Comparison of ENCODE assay signal across 1 cellular context in the genomic region with DNA sequence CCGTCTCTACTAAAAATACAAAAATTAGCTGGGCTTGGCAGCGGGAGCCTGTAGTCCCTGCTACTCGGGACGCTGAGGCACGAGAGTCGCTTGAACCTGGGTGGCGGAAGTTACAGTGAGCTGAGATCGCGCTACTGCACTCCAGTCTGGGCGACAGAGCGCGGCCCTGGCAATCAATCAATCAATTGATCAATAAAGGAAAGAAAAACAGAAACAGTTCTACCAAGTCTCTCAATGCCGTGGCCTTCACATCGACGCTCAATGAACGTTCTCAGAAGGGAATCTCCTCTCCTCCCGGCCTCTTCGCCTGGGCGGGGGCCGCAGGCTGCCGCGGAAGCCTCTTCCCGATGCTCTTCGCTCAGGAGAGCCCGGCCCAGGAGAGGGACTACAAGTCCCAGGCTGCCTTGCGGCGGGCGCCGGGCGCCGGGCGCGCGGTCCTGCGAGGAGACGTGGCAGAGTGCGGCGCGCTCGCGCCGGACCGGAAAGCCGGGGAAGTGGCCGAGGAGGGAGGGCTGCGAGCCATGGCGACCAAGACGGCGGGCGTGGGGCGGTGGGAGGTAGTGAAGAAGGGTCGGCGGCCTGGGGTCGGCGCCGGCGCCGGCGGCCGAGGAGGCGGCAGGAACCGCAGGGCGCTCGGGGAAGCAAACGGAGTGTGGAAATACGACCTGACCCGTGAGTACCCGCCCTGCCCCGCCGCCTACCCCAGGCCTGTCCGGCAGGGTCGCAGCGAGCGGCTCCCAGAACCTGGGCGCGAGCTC.
A peak's percentile ranks its signal among the peaks of the same experiment; 100 is the strongest.
TF ChIP-seq lines count a peak whose summit lies in the region.

A gene with protein sequence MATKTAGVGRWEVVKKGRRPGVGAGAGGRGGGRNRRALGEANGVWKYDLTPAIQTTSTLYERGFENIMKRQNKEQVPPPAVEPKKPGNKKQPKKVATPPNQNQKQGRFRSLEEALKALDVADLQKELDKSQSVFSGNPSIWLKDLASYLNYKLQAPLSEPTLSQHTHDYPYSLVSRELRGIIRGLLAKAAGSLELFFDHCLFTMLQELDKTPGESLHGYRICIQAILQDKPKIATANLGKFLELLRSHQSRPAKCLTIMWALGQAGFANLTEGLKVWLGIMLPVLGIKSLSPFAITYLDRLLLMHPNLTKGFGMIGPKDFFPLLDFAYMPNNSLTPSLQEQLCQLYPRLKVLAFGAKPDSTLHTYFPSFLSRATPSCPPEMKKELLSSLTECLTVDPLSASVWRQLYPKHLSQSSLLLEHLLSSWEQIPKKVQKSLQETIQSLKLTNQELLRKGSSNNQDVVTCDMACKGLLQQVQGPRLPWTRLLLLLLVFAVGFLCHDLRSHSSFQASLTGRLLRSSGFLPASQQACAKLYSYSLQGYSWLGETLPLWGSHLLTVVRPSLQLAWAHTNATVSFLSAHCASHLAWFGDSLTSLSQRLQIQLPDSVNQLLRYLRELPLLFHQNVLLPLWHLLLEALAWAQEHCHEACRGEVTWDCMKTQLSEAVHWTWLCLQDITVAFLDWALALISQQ (plus strand): TSS at position 471 of the 758 bp plus-strand sequence. CDS start 51 bp downstream, at position 522.

TF ChIP-seq in HepG2, 621 proteins besides CTCF, POLR2A, EP300 and RAD21 (continued from another document and continues in another):
- TF ChIP-seq, protein P1, sequence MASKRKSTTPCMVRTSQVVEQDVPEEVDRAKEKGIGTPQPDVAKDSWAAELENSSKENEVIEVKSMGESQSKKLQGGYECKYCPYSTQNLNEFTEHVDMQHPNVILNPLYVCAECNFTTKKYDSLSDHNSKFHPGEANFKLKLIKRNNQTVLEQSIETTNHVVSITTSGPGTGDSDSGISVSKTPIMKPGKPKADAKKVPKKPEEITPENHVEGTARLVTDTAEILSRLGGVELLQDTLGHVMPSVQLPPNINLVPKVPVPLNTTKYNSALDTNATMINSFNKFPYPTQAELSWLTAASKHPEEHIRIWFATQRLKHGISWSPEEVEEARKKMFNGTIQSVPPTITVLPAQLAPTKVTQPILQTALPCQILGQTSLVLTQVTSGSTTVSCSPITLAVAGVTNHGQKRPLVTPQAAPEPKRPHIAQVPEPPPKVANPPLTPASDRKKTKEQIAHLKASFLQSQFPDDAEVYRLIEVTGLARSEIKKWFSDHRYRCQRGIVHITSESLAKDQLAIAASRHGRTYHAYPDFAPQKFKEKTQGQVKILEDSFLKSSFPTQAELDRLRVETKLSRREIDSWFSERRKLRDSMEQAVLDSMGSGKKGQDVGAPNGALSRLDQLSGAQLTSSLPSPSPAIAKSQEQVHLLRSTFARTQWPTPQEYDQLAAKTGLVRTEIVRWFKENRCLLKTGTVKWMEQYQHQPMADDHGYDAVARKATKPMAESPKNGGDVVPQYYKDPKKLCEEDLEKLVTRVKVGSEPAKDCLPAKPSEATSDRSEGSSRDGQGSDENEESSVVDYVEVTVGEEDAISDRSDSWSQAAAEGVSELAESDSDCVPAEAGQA (IDR thresholded peaks at IDR 0.05; ENCODE audit: low read depth), result peak; percentile 78; the same call in 1 of the 2 replicates
- TF ChIP-seq, protein P1 (CRISPR knock-in tag; IDR thresholded peaks at IDR 0.05; ENCODE audit: borderline replicate concordance), result peak; percentile 88; the same call in 1 of the 2 replicates
- TF ChIP-seq ZNF816 (CRISPR knock-in tag; IDR thresholded peaks at IDR 0.05; ENCODE audit: borderline replicate concordance), result peak; percentile 99
- no peak for TF ChIP-seq ZNF30 (CRISPR knock-in tag; IDR thresholded peaks at IDR 0.05)
- peak; percentile 83 for TF ChIP-seq ELF3 (CRISPR knock-in tag; IDR thresholded peaks at IDR 0.05)
- TF ChIP-seq, protein P2, sequence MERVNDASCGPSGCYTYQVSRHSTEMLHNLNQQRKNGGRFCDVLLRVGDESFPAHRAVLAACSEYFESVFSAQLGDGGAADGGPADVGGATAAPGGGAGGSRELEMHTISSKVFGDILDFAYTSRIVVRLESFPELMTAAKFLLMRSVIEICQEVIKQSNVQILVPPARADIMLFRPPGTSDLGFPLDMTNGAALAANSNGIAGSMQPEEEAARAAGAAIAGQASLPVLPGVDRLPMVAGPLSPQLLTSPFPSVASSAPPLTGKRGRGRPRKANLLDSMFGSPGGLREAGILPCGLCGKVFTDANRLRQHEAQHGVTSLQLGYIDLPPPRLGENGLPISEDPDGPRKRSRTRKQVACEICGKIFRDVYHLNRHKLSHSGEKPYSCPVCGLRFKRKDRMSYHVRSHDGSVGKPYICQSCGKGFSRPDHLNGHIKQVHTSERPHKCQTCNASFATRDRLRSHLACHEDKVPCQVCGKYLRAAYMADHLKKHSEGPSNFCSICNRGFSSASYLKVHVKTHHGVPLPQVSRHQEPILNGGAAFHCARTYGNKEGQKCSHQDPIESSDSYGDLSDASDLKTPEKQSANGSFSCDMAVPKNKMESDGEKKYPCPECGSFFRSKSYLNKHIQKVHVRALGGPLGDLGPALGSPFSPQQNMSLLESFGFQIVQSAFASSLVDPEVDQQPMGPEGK (CRISPR knock-in tag; IDR thresholded peaks at IDR 0.05), result peak; percentile 64
- TF ChIP-seq THAP11 (CRISPR knock-in tag; IDR thresholded peaks at IDR 0.05), result peak; percentile 99
- TF ChIP-seq ZNF747 (CRISPR knock-in tag; IDR thresholded peaks at IDR 0.05; ENCODE audit: borderline replicate concordance), result no peak; the same call in 1 of the 2 replicates
- TF ChIP-seq, protein P3, sequence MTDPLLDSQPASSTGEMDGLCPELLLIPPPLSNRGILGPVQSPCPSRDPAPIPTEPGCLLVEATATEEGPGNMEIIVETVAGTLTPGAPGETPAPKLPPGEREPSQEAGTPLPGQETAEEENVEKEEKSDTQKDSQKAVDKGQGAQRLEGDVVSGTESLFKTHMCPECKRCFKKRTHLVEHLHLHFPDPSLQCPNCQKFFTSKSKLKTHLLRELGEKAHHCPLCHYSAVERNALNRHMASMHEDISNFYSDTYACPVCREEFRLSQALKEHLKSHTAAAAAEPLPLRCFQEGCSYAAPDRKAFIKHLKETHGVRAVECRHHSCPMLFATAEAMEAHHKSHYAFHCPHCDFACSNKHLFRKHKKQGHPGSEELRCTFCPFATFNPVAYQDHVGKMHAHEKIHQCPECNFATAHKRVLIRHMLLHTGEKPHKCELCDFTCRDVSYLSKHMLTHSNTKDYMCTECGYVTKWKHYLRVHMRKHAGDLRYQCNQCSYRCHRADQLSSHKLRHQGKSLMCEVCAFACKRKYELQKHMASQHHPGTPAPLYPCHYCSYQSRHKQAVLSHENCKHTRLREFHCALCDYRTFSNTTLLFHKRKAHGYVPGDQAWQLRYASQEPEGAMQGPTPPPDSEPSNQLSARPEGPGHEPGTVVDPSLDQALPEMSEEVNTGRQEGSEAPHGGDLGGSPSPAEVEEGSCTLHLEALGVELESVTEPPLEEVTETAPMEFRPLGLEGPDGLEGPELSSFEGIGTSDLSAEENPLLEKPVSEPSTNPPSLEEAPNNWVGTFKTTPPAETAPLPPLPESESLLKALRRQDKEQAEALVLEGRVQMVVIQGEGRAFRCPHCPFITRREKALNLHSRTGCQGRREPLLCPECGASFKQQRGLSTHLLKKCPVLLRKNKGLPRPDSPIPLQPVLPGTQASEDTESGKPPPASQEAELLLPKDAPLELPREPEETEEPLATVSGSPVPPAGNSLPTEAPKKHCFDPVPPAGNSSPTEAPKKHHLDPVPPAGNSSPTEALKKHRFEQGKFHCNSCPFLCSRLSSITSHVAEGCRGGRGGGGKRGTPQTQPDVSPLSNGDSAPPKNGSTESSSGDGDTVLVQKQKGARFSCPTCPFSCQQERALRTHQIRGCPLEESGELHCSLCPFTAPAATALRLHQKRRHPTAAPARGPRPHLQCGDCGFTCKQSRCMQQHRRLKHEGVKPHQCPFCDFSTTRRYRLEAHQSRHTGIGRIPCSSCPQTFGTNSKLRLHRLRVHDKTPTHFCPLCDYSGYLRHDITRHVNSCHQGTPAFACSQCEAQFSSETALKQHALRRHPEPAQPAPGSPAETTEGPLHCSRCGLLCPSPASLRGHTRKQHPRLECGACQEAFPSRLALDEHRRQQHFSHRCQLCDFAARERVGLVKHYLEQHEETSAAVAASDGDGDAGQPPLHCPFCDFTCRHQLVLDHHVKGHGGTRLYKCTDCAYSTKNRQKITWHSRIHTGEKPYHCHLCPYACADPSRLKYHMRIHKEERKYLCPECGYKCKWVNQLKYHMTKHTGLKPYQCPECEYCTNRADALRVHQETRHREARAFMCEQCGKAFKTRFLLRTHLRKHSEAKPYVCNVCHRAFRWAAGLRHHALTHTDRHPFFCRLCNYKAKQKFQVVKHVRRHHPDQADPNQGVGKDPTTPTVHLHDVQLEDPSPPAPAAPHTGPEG (CRISPR knock-in tag; IDR thresholded peaks at IDR 0.05), result 0 out of 2 replicates have a peak, but pooled peaks have one; percentile 27
- no peak for TF ChIP-seq ZSCAN30 (CRISPR knock-in tag; IDR thresholded peaks at IDR 0.05)
- TF ChIP-seq, protein P4, sequence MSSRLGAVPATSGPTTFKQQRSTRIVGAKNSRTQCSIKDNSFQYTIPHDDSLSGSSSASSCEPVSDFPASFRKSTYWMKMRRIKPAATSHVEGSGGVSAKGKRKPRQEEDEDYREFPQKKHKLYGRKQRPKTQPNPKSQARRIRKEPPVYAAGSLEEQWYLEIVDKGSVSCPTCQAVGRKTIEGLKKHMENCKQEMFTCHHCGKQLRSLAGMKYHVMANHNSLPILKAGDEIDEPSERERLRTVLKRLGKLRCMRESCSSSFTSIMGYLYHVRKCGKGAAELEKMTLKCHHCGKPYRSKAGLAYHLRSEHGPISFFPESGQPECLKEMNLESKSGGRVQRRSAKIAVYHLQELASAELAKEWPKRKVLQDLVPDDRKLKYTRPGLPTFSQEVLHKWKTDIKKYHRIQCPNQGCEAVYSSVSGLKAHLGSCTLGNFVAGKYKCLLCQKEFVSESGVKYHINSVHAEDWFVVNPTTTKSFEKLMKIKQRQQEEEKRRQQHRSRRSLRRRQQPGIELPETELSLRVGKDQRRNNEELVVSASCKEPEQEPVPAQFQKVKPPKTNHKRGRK (CRISPR knock-in tag; IDR thresholded peaks at IDR 0.05), result no peak
- TF ChIP-seq, protein P5, sequence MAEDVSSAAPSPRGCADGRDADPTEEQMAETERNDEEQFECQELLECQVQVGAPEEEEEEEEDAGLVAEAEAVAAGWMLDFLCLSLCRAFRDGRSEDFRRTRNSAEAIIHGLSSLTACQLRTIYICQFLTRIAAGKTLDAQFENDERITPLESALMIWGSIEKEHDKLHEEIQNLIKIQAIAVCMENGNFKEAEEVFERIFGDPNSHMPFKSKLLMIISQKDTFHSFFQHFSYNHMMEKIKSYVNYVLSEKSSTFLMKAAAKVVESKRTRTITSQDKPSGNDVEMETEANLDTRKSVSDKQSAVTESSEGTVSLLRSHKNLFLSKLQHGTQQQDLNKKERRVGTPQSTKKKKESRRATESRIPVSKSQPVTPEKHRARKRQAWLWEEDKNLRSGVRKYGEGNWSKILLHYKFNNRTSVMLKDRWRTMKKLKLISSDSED (CRISPR knock-in tag; IDR thresholded peaks at IDR 0.05), result no peak
- TF ChIP-seq MZF1 (CRISPR knock-in tag; IDR thresholded peaks at IDR 0.05; ENCODE audit: borderline replicate concordance), result no peak
- no peak for TF ChIP-seq MAFF (IDR thresholded peaks at IDR 0.05; ENCODE audit: low read depth, low read length)
- TF ChIP-seq RBM39 (IDR thresholded peaks at IDR 0.05; ENCODE audit: low read depth, low read length, poor library complexity, severe bottlenecking), result peak; percentile 91
- TF ChIP-seq, protein P6, sequence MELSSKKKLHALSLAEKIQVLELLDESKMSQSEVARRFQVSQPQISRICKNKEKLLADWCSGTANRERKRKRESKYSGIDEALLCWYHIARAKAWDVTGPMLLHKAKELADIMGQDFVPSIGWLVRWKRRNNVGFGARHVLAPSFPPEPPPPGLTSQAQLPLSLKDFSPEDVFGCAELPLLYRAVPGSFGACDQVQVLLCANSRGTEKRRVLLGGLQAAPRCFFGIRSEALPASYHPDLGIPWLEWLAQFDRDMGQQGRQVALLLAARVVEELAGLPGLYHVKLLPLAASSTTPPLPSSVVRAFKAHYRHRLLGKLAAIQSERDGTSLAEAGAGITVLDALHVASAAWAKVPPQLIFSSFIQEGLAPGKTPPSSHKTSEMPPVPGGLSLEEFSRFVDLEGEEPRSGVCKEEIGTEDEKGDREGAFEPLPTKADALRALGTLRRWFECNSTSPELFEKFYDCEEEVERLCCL (CRISPR knock-in tag; IDR thresholded peaks at IDR 0.05; ENCODE audit: borderline replicate concordance), result no peak
- TF ChIP-seq ZNF317 (CRISPR knock-in tag; IDR thresholded peaks at IDR 0.05), result no peak
- TF ChIP-seq, protein P7, sequence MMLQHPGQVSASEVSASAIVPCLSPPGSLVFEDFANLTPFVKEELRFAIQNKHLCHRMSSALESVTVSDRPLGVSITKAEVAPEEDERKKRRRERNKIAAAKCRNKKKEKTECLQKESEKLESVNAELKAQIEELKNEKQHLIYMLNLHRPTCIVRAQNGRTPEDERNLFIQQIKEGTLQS (CRISPR knock-in tag; IDR thresholded peaks at IDR 0.05), result peak; percentile 21; the same call in 1 of the 2 replicates
- TF ChIP-seq ZC3H4 (CRISPR knock-in tag; IDR thresholded peaks at IDR 0.05; ENCODE audit: borderline replicate concordance), result no peak
- peak; percentile 98; the same call in 1 of the 2 replicates for TF ChIP-seq ZBTB8A (CRISPR knock-in tag; IDR thresholded peaks at IDR 0.05; ENCODE audit: borderline replicate concordance, low read depth)
- TF ChIP-seq GTF2F1 (IDR thresholded peaks at IDR 0.05; ENCODE audit: low read length), result no peak
- no peak for TF ChIP-seq FOXM1 (CRISPR knock-in tag; IDR thresholded peaks at IDR 0.05)
- TF ChIP-seq, protein P8, sequence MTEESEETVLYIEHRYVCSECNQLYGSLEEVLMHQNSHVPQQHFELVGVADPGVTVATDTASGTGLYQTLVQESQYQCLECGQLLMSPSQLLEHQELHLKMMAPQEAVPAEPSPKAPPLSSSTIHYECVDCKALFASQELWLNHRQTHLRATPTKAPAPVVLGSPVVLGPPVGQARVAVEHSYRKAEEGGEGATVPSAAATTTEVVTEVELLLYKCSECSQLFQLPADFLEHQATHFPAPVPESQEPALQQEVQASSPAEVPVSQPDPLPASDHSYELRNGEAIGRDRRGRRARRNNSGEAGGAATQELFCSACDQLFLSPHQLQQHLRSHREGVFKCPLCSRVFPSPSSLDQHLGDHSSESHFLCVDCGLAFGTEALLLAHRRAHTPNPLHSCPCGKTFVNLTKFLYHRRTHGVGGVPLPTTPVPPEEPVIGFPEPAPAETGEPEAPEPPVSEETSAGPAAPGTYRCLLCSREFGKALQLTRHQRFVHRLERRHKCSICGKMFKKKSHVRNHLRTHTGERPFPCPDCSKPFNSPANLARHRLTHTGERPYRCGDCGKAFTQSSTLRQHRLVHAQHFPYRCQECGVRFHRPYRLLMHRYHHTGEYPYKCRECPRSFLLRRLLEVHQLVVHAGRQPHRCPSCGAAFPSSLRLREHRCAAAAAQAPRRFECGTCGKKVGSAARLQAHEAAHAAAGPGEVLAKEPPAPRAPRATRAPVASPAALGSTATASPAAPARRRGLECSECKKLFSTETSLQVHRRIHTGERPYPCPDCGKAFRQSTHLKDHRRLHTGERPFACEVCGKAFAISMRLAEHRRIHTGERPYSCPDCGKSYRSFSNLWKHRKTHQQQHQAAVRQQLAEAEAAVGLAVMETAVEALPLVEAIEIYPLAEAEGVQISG (CRISPR knock-in tag; IDR thresholded peaks at IDR 0.05), result peak; percentile 97
